ENCODE assay signal across 10 cellular contexts in the genomic region with DNA sequence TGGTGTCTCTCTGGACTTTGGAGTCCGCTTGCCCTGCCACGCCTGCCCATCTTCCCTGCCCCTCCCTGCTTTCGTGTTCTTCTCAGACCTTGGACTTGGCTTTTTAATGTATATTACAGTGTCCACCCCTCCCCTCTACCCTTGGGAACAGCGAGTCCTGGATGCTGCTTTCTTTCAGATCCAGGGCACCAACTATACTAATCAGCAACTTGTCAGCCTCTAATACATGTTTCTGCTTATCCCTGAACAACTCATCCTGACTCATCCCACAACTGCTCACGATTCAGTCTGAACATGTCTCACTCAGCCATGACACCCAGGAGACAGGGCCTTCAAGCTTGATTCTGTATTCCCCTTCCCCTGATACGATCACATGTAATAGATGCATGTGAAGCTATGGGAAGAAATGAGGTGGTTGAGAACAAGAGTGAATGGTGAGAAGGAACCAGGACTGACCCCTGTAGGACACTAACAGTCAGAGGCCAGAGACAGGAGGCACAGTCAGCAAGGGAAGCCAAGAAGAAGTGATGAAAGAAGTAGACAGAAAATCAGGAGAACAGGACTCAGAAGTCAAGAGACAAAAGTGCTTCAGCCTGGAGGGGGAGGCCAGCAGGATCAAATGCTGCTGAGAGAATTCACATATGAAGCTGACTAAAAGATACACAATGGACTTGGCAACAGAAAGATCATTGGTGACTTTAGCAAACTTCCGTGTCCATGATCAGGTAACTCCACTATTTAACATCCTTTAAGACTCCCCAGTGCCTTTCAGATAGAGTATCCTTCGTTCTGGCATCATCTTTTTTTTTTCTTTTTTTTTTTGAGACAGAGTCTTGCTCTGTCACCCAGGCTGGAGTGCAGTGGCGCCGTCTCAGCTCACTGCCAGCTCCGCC. TPM values are rescaled to one million over a fixed set of nuclear protein-coding genes. Genes with fewer than 3 reads are reported as not detected.
DNase-seq lines count a peak whose midpoint lies in the region; ATAC-seq, FAIRE-seq and TF ChIP-seq lines count a peak whose summit lies in the region.
"Had no signal": no experiment of that assay in that cellular context is flagged by ENCODE, and none has a peak within 500 bp of the region (broad histone marks: within the 10 kb centered on the region; RNA-seq: fewer than 3 reads in every experiment).

No MANE protein-coding gene starts in this region.

- H3K36me3 ChIP-seq in GM12878 (ENCODE audit: control insufficient read depth in 2 of 2, insufficient read depth in 2 of 2, low read length in 1 of 2) = no peaks in the 10 kb centered on the region; a peak in 2 of 4 replicates
- H3K36me3 ChIP-seq in osteoblast (ENCODE audit: insufficient read depth, low read length) = no peaks in the 10 kb centered on the region
- no peaks in the 10 kb centered on the region for H3K36me3 ChIP-seq in effector memory CD4-positive, alpha-beta T cell (ENCODE audit: control insufficient read depth, insufficient read depth, low read length)

- H4K20me1 ChIP-seq in GM12878 (ENCODE audit: control insufficient read depth, insufficient read depth) = no peaks in the 10 kb centered on the region
- H4K20me1 ChIP-seq in osteoblast (ENCODE audit: insufficient read depth, low read length) = no peaks in the 10 kb centered on the region

- H3K4me2 ChIP-seq in GM12878 (ENCODE audit: control insufficient read depth, insufficient read depth) (no peak overlapping the region), osteoblast (ENCODE audit: insufficient read depth, low read length) (peak overlapping the region; percentile 58)

- no peaks in the 10 kb centered on the region for H3K9me3 ChIP-seq in GM12878 (replicated peaks; ENCODE audit: control insufficient read depth, insufficient read depth, low read length)
- H3K9me3 ChIP-seq in osteoblast (ENCODE audit: low read depth, low read length) = no peaks in the 10 kb centered on the region
- no peaks in the 10 kb centered on the region for H3K9me3 ChIP-seq in effector memory CD4-positive, alpha-beta T cell (ENCODE audit: control insufficient read depth, low read length)

- SMC1A ChIA-PET in GM12878 (lab: Charles Lee; ENCODE audit: uncharacterized antibody, unreplicated experiment) = interaction anchor here (0.7 to 11.2 kb wide), 16 partner anchors 9 to 189 kb away, joined by 3 to 272 read pairs (median 14); partner anchors contain the start of gene BCL2L10

- POLR2A ChIA-PET in GM12878 (lab: Charles Lee) = interaction anchor here (0.9 to 10.3 kb wide), 6 partner anchors 11 to 105 kb away, joined by 3 to 151 read pairs (median 4); partner anchors contain the start of gene LEO1

- H3K4me1 ChIP-seq in GM12878 (ENCODE audit: control insufficient read depth, insufficient read depth, low read length) (peaks cover 14% of the 10 kb centered on the region), osteoblast (ENCODE audit: insufficient read depth, low read length) (peaks cover 15% of the 10 kb centered on the region)
- H3K4me1 ChIP-seq in effector memory CD4-positive, alpha-beta T cell (ENCODE audit: control insufficient read depth, insufficient read depth, low read length, poor library complexity, severe bottlenecking) = no peaks in the 10 kb centered on the region

- BruUV-seq in GM12878 (replicated peaks; lab: Mats Ljungman, UMichigan) = no TSS peak

- H3K4me3 ChIP-seq in GM12878 = no peak overlapping the region
- H3K4me3 ChIP-seq in osteoblast (ENCODE audit: insufficient read depth, low read length) = no peak overlapping the region
- no peak overlapping the region for H3K4me3 ChIP-seq in effector memory CD4-positive, alpha-beta T cell (ENCODE audit: insufficient read depth, low read depth, low read length, poor library complexity, severe bottlenecking)
- H3K4me3 ChIP-seq: SK-N-MC had no signal

- FAIRE-seq in GM12878 (lab: Jason Lieb, UNC) = no peak
- FAIRE-seq: frontal cortex had no signal

- in situ Hi-C loops in GM13976 (cut with MboI; ENCODE audit: low sequenced_read_pairs, unreplicated experiment) (no loop called here), GM12878 (cut with MboI) (no loop called here)

- no peak for TF ChIP-seq EP300 in GM12878 (IDR thresholded peaks at IDR 0.05; ENCODE audit: borderline replicate concordance in 1 of 2, control insufficient read depth in 1 of 2, low read depth in 2 of 2, low read length in 2 of 2)

- ATAC-seq in HG03442 (IDR thresholded peaks at IDR 0.05; ENCODE audit: unreplicated experiment) (peak; percentile 84), GM12878 (peak; percentile 67), Right ventricle myocardium inferior (no peak)

- WGBS in GM12878 (ENCODE audit: insufficient coverage, insufficient replicate concordance, low lambda C conversion rate, missing lambda C conversion rate) = 52% methylated on average over 9 of the region's 11 CpGs

- TF ChIP-seq CTCF in GM13976 (IDR thresholded peaks at IDR 0.05; ENCODE audit: borderline replicate concordance, control extremely low read depth, extremely low read depth, insufficient read depth, missing control alignments) = no peak
- peak in 2 of 3 experiments; percentile 4 to 23; a peak in 2 of 6 replicates for TF ChIP-seq CTCF in GM12878 (IDR thresholded peaks at IDR 0.05 in 2 of 3, conservative IDR thresholded peaks at IDR 0.05 in 1 of 3; ENCODE audit: control insufficient read depth in 2 of 3, extremely low read depth in 1 of 3, insufficient read depth in 1 of 3, low read depth in 3 of 3, low read length in 3 of 3)
- TF ChIP-seq CTCF in osteoblast (IDR thresholded peaks at IDR 0.05; ENCODE audit: extremely low read depth, low read depth, low read length) = no peak

- intact Hi-C loops in GM12878 (cut with micrococcal nuclease; ENCODE audit: unreplicated experiment) = loop anchor here (5.0 kb wide), 1 partner anchor 35 kb away; the partner anchor contains the start of gene BCL2L10
- intact Hi-C loops in Right ventricle myocardium inferior (cut with DNase I) = no loop called here

- peak overlapping the region; percentile 7 for H3K27ac ChIP-seq in GM12878 (ENCODE audit: control insufficient read depth, insufficient read depth)
- H3K27ac ChIP-seq in osteoblast (ENCODE audit: low read depth, low read length) = peak overlapping the region; percentile 73
- no peak overlapping the region for H3K27ac ChIP-seq in effector memory CD4-positive, alpha-beta T cell (ENCODE audit: insufficient read depth, low read length, poor library complexity, severe bottlenecking)
- H3K27ac ChIP-seq: SK-N-MC had no signal

- peak; percentile 17; the same call in 1 of the 2 replicates for TF ChIP-seq RAD21 in GM12878 (IDR thresholded peaks at IDR 0.05; ENCODE audit: insufficient read depth, low read depth, low read length)

- H2AFZ ChIP-seq in GM12878 (ENCODE audit: control insufficient read depth, low read depth, low read length) (peak overlapping the region; percentile 18; the same call in 1 of the 2 replicates), osteoblast (ENCODE audit: low read length) (peak overlapping the region; percentile 73)

- RAD21 ChIA-PET in GM12878 (lab: Charles Lee; ENCODE audit: unreplicated experiment) = interaction anchor here (0.8 to 10.3 kb wide), 13 partner anchors 21 to 144 kb away, joined by 3 to 203 read pairs (median 3); partner anchors contain the start of gene BCL2L10

- H3K27me3 ChIP-seq in GM12878 (replicated peaks in 1 of 2; ENCODE audit: control insufficient read depth in 2 of 2, insufficient read depth in 2 of 2, low read length in 1 of 2) = no peaks in the 10 kb centered on the region
- H3K27me3 ChIP-seq in osteoblast (ENCODE audit: insufficient read depth, low read length) = no peaks in the 10 kb centered on the region
- no peaks in the 10 kb centered on the region for H3K27me3 ChIP-seq in effector memory CD4-positive, alpha-beta T cell (replicated peaks; ENCODE audit: control insufficient read depth, insufficient read depth, low read length, poor library complexity, severe bottlenecking)

- DNase-seq in GM13976 (ENCODE audit: low spot score) (peak; percentile 42), GM12878 (ENCODE audit: low read depth, low spot score) (peak; percentile 59), osteoblast (ENCODE audit: insufficient read length, low spot score, missing footprints) (peak; percentile 92), Right ventricle myocardium inferior (ENCODE audit: missing footprints) (no peak)
- DNase-seq in activated CD4-positive, alpha-beta T cell treated with anti-CD3 and anti-CD28 coated beads for 1 hour = no peak
- DNase-seq in effector memory CD4-positive, alpha-beta T cell = no peak
- DNase-seq: stimulated activated CD4-positive, alpha-beta T cell treated with anti-CD3 and anti-CD28 coated beads, Interleukin-4, amount 100 ng/mL, for 24 hours had no signal

- no peak overlapping the region for H3K9ac ChIP-seq in GM12878 (ENCODE audit: control insufficient read depth, insufficient read depth, low read length)

- CTCF ChIA-PET in GM12878 (lab: Yijun Ruan, JAX) = interaction anchor here (0.7 to 11.1 kb wide), 20 partner anchors 8 to 223 kb away, joined by 3 to 251 read pairs (median 6); partner anchors contain the start of gene BCL2L10

- TF ChIP-seq POLR2A in GM12878 (IDR thresholded peaks at IDR 0.05; ENCODE audit: low read depth, low read length) = no peak

- peaks cover 11% of the 10 kb centered on the region for H3K79me2 ChIP-seq in GM12878 (ENCODE audit: control insufficient read depth, insufficient read depth, low read length)
- no peaks in the 10 kb centered on the region for H3K79me2 ChIP-seq in osteoblast (ENCODE audit: insufficient read depth, low read length)

RNA-seq across cellular contexts. Expression of gene BCL2L10, which starts 35.4 kb away (rescaled TPM):
- 1.1 and 1.2 TPM in 2 replicates for total RNA-seq in GM12878 (2013; cell fraction: nucleolus; rRNA removed)
- total RNA-seq in GM12878 (2014; rRNA removed) = 8.2 TPM in 2 replicates
- 4.5 and 5.2 TPM in 2 replicates for total RNA-seq in GM12878 (2014; rRNA removed; fragmentation: Illumina TruSeq; extraction: Trizol)
- 6.9 and 7.3 TPM in 2 replicates for total RNA-seq in GM12878 (2021)
- 4.0 TPM for polyA plus RNA-seq in GM12878 (2011; ENCODE audit: low read depth)
- 0.90 and 1.1 TPM in 2 replicates for polyA plus RNA-seq in GM12878 (2011; rRNA removed)
- polyA plus RNA-seq in GM12878 (2011; cell fraction: cytosol; rRNA removed) = 0.72 and 0.78 TPM in 2 replicates
- polyA plus RNA-seq in GM12878 (2011; cell fraction: nucleus; rRNA removed) = 0.48 and 0.52 TPM in 2 replicates
- polyA plus RNA-seq in GM12878 (2012) = 5.8 and 8.6 TPM in 2 replicates
- 3.9 and 4.8 TPM in 2 replicates for polyA plus RNA-seq in GM12878 (2014; fragmentation: Illumina TruSeq; extraction: Trizol)
- 1 to 10 TPM in 1 of 2 experiments, under 1 TPM in 1; 0.64 to 2.6 TPM for polyA plus RNA-seq in GM12878 (2014; fragmentation: Nextera tagmentation; extraction: Ambion mirVana)
- 8.3 and 9.9 TPM in 2 replicates for polyA plus RNA-seq in GM12878 (2014; rRNA removed)
- 1 to 10 TPM; 8.0 to 9.1 TPM for polyA plus RNA-seq in GM12878 (2016; fragmentation: Nextera tagmentation; extraction: Ambion mirVana)
- polyA minus RNA-seq in GM12878 (2011; rRNA and poly(A)+ RNA removed) = 0.29 and 0.77 TPM in 2 replicates
- polyA minus RNA-seq in GM12878 (2011; cell fraction: cytosol; rRNA and poly(A)+ RNA removed) = not detected in 2 replicates
- 0.77 and 1.2 TPM in 2 replicates for polyA minus RNA-seq in GM12878 (2011; cell fraction: nucleus; rRNA and poly(A)+ RNA removed)
- not detected in 2 replicates for total RNA-seq in osteoblast
- total RNA-seq in Right ventricle myocardium inferior = not detected

RNA-seq across cellular contexts. Expression of gene MAPK6, which starts 58.1 kb away (rescaled TPM):
- total RNA-seq in GM12878 (2013; cell fraction: nucleolus; rRNA removed) = 80.8 and 88.1 TPM in 2 replicates
- total RNA-seq in GM12878 (2014; rRNA removed) (52.6 and 59.6 TPM in 2 replicates), GM12878 (2014; rRNA removed; fragmentation: Illumina TruSeq; extraction: Trizol) (69.8 and 71.0 TPM in 2 replicates), GM12878 (2021) (72.6 TPM in 2 replicates), osteoblast (77.2 and 86.9 TPM in 2 replicates), Right ventricle myocardium inferior (22.6 TPM)
- polyA plus RNA-seq in GM12878 (2011; ENCODE audit: low read depth) = 24.7 TPM
- polyA plus RNA-seq in GM12878 (2011; rRNA removed) (100 and 162 TPM in 2 replicates), GM12878 (2014; fragmentation: Illumina TruSeq; extraction: Trizol) (62.6 and 76.2 TPM in 2 replicates), GM12878 (2014; fragmentation: Nextera tagmentation; extraction: Ambion mirVana) (10 to 100 TPM; 20.6 to 23.4 TPM), GM12878 (2014; rRNA removed) (28.0 and 35.6 TPM in 2 replicates), GM12878 (2016; fragmentation: Nextera tagmentation; extraction: Ambion mirVana) (10 to 100 TPM; 47.5 to 52.5 TPM)
- polyA plus RNA-seq in GM12878 (2011; cell fraction: cytosol; rRNA removed) = 32.0 and 38.4 TPM in 2 replicates
- 28.7 and 36.7 TPM in 2 replicates for polyA plus RNA-seq in GM12878 (2011; cell fraction: nucleus; rRNA removed)
- polyA plus RNA-seq in GM12878 (2012) = 24.5 and 34.8 TPM in 2 replicates
- polyA minus RNA-seq in GM12878 (2011; rRNA and poly(A)+ RNA removed) = 77.4 and 116 TPM in 2 replicates
- polyA minus RNA-seq in GM12878 (2011; cell fraction: cytosol; rRNA and poly(A)+ RNA removed) = 37.0 and 41.8 TPM in 2 replicates
- 19.3 and 25.4 TPM in 2 replicates for polyA minus RNA-seq in GM12878 (2011; cell fraction: nucleus; rRNA and poly(A)+ RNA removed)

Comparison
In these comparisons a context has a peak if more than half of its experiments do, and no peak if none do; other contexts are left out.
1. DNase-seq: peak in GM13976 (single experiment), GM12878 (single experiment) and osteoblast (single experiment); none in Right ventricle myocardium inferior (single experiment), activated CD4-positive, alpha-beta T cell treated with anti-CD3 and anti-CD28 coated beads for 1 hour (single experiment) and effector memory CD4-positive, alpha-beta T cell (0 of 3).
2. CTCF ChIP-seq: peak in GM12878 (2 of 3); none in GM13976 (single experiment) and osteoblast (single experiment).